17 cellular contexts compared by ENCODE assay signal in the genomic region with DNA sequence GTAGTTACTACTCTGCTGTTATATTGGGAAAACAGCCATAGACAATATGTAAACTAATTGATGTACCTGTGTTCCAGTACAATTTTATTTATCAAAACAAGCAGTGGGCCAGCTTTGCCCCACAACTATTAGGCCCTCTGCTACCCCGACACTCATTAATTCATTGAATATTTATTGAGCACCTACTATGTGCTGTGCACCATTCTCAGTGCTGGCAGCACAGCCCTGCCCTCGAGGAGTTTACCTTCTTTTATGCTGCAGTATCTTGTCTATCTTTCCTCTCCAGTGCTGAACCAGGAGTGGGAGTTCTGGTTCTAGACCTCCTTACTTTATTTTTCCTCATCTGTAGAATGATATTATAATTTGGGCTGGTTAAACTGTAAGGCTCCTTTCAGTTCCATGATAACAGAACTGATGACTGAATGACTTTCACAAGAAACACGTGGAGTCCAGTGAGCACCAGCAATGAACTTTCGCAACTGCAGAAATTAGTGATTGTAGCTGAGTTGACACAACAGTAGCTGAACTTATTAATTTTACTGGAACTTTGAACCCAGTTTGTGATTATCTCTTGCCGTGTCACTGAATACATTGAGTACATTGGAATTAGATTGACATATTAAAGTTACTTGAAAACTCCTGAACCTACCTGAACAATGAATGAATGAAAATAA. TPM values are rescaled to one million over a fixed set of nuclear protein-coding genes. Genes with fewer than 3 reads are reported as not detected.
A peak's percentile ranks its signal among the peaks of the same experiment; 100 is the strongest.
DNase-seq lines count a peak whose midpoint lies in the region; ATAC-seq and TF ChIP-seq lines count a peak whose summit lies in the region.
"Had no signal": no experiment of that assay in that cellular context is flagged by ENCODE, and none has a peak within 500 bp of the region (broad histone marks: within the 10 kb centered on the region; RNA-seq: fewer than 3 reads in every experiment).

No MANE protein-coding gene starts in this region.

- H3K27me3 ChIP-seq in PC-3 (ENCODE audit: low read length) = no peaks in the 10 kb centered on the region
- H3K27me3 ChIP-seq in hepatocyte = no peaks in the 10 kb centered on the region
- no peaks in the 10 kb centered on the region for H3K27me3 ChIP-seq in smooth muscle cell (ENCODE audit: low read depth)
- H3K27me3 ChIP-seq in lower lobe of right lung (ENCODE audit: low read depth) = no peaks in the 10 kb centered on the region
- H3K27me3 ChIP-seq: brain microvascular endothelial cell, SJSA1 had no signal

- no peak for DNase-seq in activated T-cell treated with anti-CD3 and anti-CD28 coated beads, Interleukin-2, amount 50 U/mL, for 24 hours
- DNase-seq in activated T-cell treated with anti-CD3 and anti-CD28 coated beads for 4 hours (no peak), PC-3 (no peak), hepatocyte (ENCODE audit: low spot score) (no peak), smooth muscle cell (lab: John Stamatoyannopoulos, UW; ENCODE audit: unreplicated experiment) (no peak), NCI-H1417 treated with DMSO at 0.1 percent for 48 hours (lab: John Stamatoyannopoulos, UW) (no peak), GM03348 (ENCODE audit: low spot score) (no peak), lower lobe of right lung (no peak)
- DNase-seq: brain microvascular endothelial cell; effector CD4-positive, alpha-beta T cell; foreskin fibroblast; NCI-H1694; NCI-H526 treated with DMSO at 0.1 percent for 48 hours had no signal

- H3K27ac ChIP-seq in PC-3 (ENCODE audit: low read length) (no peak overlapping the region), hepatocyte (peak overlapping the region; percentile 32), smooth muscle cell (ENCODE audit: low read depth) (no peak overlapping the region), lower lobe of right lung (no peak overlapping the region)
- H3K27ac ChIP-seq: brain microvascular endothelial cell, SJSA1 had no signal

- H3K4me3 ChIP-seq in PC-3 (ENCODE audit: low read length) = no peak overlapping the region
- no peak overlapping the region for H3K4me3 ChIP-seq in hepatocyte
- H3K4me3 ChIP-seq in smooth muscle cell = no peak overlapping the region
- H3K4me3 ChIP-seq in lower lobe of right lung = no peak overlapping the region
- H3K4me3 ChIP-seq: SJSA1 had no signal

- H3K27ac Mint-ChIP-seq in activated T-cell treated with anti-CD3 and anti-CD28 coated beads, Interleukin-2, amount 50 U/mL, for 24 hours = peak overlapping the region; percentile 85

- H3K36me3 Mint-ChIP-seq in activated T-cell treated with anti-CD3 and anti-CD28 coated beads, Interleukin-2, amount 50 U/mL, for 24 hours (ENCODE audit: low read depth) = peaks cover 63% of the 10 kb centered on the region

- no peaks in the 10 kb centered on the region for H3K9me3 Mint-ChIP-seq in activated T-cell treated with anti-CD3 and anti-CD28 coated beads, Interleukin-2, amount 50 U/mL, for 24 hours
- H3K9me3 Mint-ChIP-seq: activated T-helper 2 cell treated with anti-CD3 and anti-CD28 coated beads, Interferon-gamma antibody, Interleukin-2, Interleukin-4, amounts not matched to agents 10 μg/mL and 5 μg/mL and 100 μg/mL, durations not matched to agents 14 hours and 24 hours and 36 hours had no signal

- BruUV-seq in PC-3 (replicated peaks; lab: Mats Ljungman, UMichigan) = no TSS peak

- no peaks in the 10 kb centered on the region for H3K9me3 ChIP-seq in PC-3 (ENCODE audit: low read length)
- H3K9me3 ChIP-seq in hepatocyte (ENCODE audit: low read depth) = no peaks in the 10 kb centered on the region
- no peaks in the 10 kb centered on the region for H3K9me3 ChIP-seq in smooth muscle cell (replicated peaks; ENCODE audit: low read depth)
- no peaks in the 10 kb centered on the region for H3K9me3 ChIP-seq in lower lobe of right lung
- H3K9me3 ChIP-seq: SJSA1 had no signal

- H3K79me2 ChIP-seq in PC-3 (ENCODE audit: low read length) (peaks cover 75% of the 10 kb centered on the region), hepatocyte (peaks cover 72% of the 10 kb centered on the region), smooth muscle cell (ENCODE audit: low read depth) (peaks cover 66% of the 10 kb centered on the region)

- POLR2A ChIA-PET in PC-3 (lab: Charles Lee; ENCODE audit: unreplicated experiment) = interaction anchor here (0.6 kb wide), 1 partner anchor 181 kb away, joined by 4 read pairs; no protein-coding TSS in a partner anchor

- no peak for TF ChIP-seq CTCF in PC-3 (conservative IDR thresholded peaks at IDR 0.05; ENCODE audit: low read depth, low read length)
- no peak for TF ChIP-seq CTCF in hepatocyte (IDR thresholded peaks at IDR 0.05; ENCODE audit: poor library complexity)
- no peak for TF ChIP-seq CTCF in smooth muscle cell (IDR thresholded peaks at IDR 0.05; ENCODE audit: borderline replicate concordance, insufficient read depth, poor library complexity, severe bottlenecking)
- TF ChIP-seq CTCF in lower lobe of right lung (IDR thresholded peaks at IDR 0.05) = no peak

- no peak overlapping the region for H2AFZ ChIP-seq in PC-3 (ENCODE audit: low read length)
- no peak overlapping the region for H2AFZ ChIP-seq in hepatocyte
- no peak overlapping the region for H2AFZ ChIP-seq in smooth muscle cell (ENCODE audit: low read depth)

- H3K9me2 ChIP-seq in PC-3 (replicated peaks; ENCODE audit: low read length) (no peaks in the 10 kb centered on the region), hepatocyte (replicated peaks; ENCODE audit: insufficient read depth) (no peaks in the 10 kb centered on the region)

- WGBS in hepatocyte (ENCODE audit: low lambda C conversion rate, missing lambda C conversion rate) = 77% methylated on average over 5 of the region's 5 CpGs
- 84% methylated on average over 5 of the region's 5 CpGs for WGBS in smooth muscle cell (ENCODE audit: low lambda C conversion rate)

- peaks cover 11% of the 10 kb centered on the region for H3K36me3 ChIP-seq in PC-3 (ENCODE audit: low read depth, low read length)
- no peaks in the 10 kb centered on the region for H3K36me3 ChIP-seq in hepatocyte (replicated peaks; ENCODE audit: insufficient read depth, low read depth)
- H3K36me3 ChIP-seq in smooth muscle cell (ENCODE audit: low read depth) = no peaks in the 10 kb centered on the region
- peaks cover 13% of the 10 kb centered on the region for H3K36me3 ChIP-seq in lower lobe of right lung

- H3K4me3 Mint-ChIP-seq in activated T-cell treated with anti-CD3 and anti-CD28 coated beads, Interleukin-2, amount 50 U/mL, for 24 hours = peak overlapping the region; percentile 85

- ATAC-seq in PC-3 (no peak), lower lobe of right lung (no peak)

- intact Hi-C loops in PC-3 (cut with micrococcal nuclease) = no loop called here
- intact Hi-C loops in lower lobe of right lung (cut with DNase I) = no loop called here

- CTCF ChIA-PET in PC-3 (lab: Charles Lee) = no interaction called here

- H4K20me1 ChIP-seq in PC-3 (ENCODE audit: low read length) (peaks cover 60% of the 10 kb centered on the region), hepatocyte (ENCODE audit: insufficient read depth, poor library complexity, severe bottlenecking) (peaks cover 45% of the 10 kb centered on the region), smooth muscle cell (ENCODE audit: low read depth) (peaks cover 62% of the 10 kb centered on the region)

- no peaks in the 10 kb centered on the region for H3F3A ChIP-seq in PC-3 (ENCODE audit: low read length, unreplicated experiment)
- peaks cover 6% of the 10 kb centered on the region for H3F3A ChIP-seq in smooth muscle cell (ENCODE audit: low read depth)

- H3K4me1 Mint-ChIP-seq in activated T-cell treated with anti-CD3 and anti-CD28 coated beads, Interleukin-2, amount 50 U/mL, for 24 hours (ENCODE audit: low read depth) = peaks cover 60% of the 10 kb centered on the region

- H3K4me2 ChIP-seq in PC-3 (ENCODE audit: low read length) (peak overlapping the region; percentile 79), hepatocyte (peak overlapping the region; percentile 72), smooth muscle cell (peak overlapping the region; percentile 90)

- H3K9ac ChIP-seq in PC-3 (ENCODE audit: low read length) = no peak overlapping the region
- H3K9ac ChIP-seq in smooth muscle cell (ENCODE audit: low read depth) = no peak overlapping the region

- no peaks in the 10 kb centered on the region for H3K27me3 Mint-ChIP-seq in activated T-cell treated with anti-CD3 and anti-CD28 coated beads, Interleukin-2, amount 50 U/mL, for 24 hours

- peaks cover 21% of the 10 kb centered on the region; the same call in 1 of the 2 replicates for H3K4me1 ChIP-seq in PC-3 (ENCODE audit: insufficient read depth, low read length)
- peaks cover 21% of the 10 kb centered on the region for H3K4me1 ChIP-seq in hepatocyte (ENCODE audit: insufficient read depth)
- peaks cover 8% of the 10 kb centered on the region for H3K4me1 ChIP-seq in smooth muscle cell (ENCODE audit: low read depth)
- peaks cover 59% of the 10 kb centered on the region for H3K4me1 ChIP-seq in lower lobe of right lung

RNA-seq across cellular contexts. Expression of a gene that starts 2.4 kb away (rescaled TPM):
- total RNA-seq in PC-3 (2014; rRNA removed) (45.6 and 48.4 TPM in 2 replicates), hepatocyte (42.3 and 47.7 TPM in 2 replicates), smooth muscle cell (38.0 and 48.9 TPM in 2 replicates), lower lobe of right lung (55.2 TPM)
- polyA plus RNA-seq in hepatocyte (58.0 and 62.8 TPM in 2 replicates), smooth muscle cell (64.5 and 70.6 TPM in 2 replicates)

RNA-seq across cellular contexts. Expression of a gene that starts 53.7 kb away (rescaled TPM):
- total RNA-seq in PC-3 (2014; rRNA removed) (0.11 TPM in 1 of 2 replicates, not detected in the other), hepatocyte (not detected in 2 replicates), smooth muscle cell (not detected in 2 replicates), lower lobe of right lung (not detected)
- polyA plus RNA-seq in hepatocyte (not detected in 2 replicates), smooth muscle cell (1.3 TPM in 1 of 2 replicates, not detected in the other)
- total RNA-seq: activated T-helper 2 cell treated with anti-CD3 and anti-CD28 coated beads, Interferon-gamma antibody, Interleukin-2, Interleukin-4, amounts not matched to agents 10 μg/mL and 5 μg/mL and 100 μg/mL, durations not matched to agents 14 hours and 24 hours and 36 hours; mononuclear cell; SJSA1; urinary bladder had no signal
- polyA plus RNA-seq: urinary bladder had no signal
